In genomic region chr5:149188383-149188782, GRCh38 we compare ENCODE assay signal across 20 cellular contexts.
"Had no signal": no experiment of that assay in that cellular context is flagged by ENCODE, and none has a peak within 500 bp of the region (broad histone marks: within the 10 kb centered on the region; RNA-seq: fewer than 3 reads in every experiment).

No MANE protein-coding gene starts in this region.

- H3K27ac ChIP-seq: coronary artery, gastroesophageal sphincter, left lung, lower lobe of right lung, pancreas had no signal

- H3K9me3 ChIP-seq: esophagus squamous epithelium, gastroesophageal sphincter, left lung, lower lobe of right lung, pancreas had no signal

- H3K4me1 Mint-ChIP-seq: immature natural killer cell, memory B cell, naive B cell had no signal

- DNase-seq: effector CD8-positive, alpha-beta T cell; esophagus squamous epithelium; foreskin fibroblast; glutamatergic neuron; immature natural killer cell; left lung; lower lobe of right lung; naive B cell; occipital lobe; pancreas; right cardiac atrium; small intestine; stimulated activated CD4-positive, alpha-beta T cell treated with anti-CD3 and anti-CD28 coated beads, Interleukin-12 subunit alpha, Interleukin-12 subunit beta, amount 100 ng/mL, for 4 hours; stimulated activated naive CD4-positive, alpha-beta T cell treated with Interleukin-2 at 50 U/mL for 16 hours; trophoblast cell had no signal

- H3K4me3 ChIP-seq: coronary artery, esophagus squamous epithelium, gastroesophageal sphincter, left lung, lower lobe of right lung, pancreas had no signal

- H3K27ac Mint-ChIP-seq: immature natural killer cell, memory B cell, naive B cell, nephron, progenitor cell of endocrine pancreas had no signal

- H3K27me3 ChIP-seq: esophagus squamous epithelium, gastroesophageal sphincter, left lung had no signal

- H3K36me3 Mint-ChIP-seq: immature natural killer cell, memory B cell, naive B cell had no signal

- H3K4me1 ChIP-seq: gastroesophageal sphincter, left lung, lower lobe of right lung, pancreas had no signal

- H3K4me3 Mint-ChIP-seq: immature natural killer cell, memory B cell, naive B cell, nephron had no signal

- H3K36me3 ChIP-seq: pancreas had no signal

- H3K9me3 Mint-ChIP-seq: immature natural killer cell, memory B cell, nephron had no signal
